Comparison of ENCODE assay signal across 22 cellular contexts in genomic region chr6:18703546-18703945, GRCh38.
"Had no signal": no experiment of that assay in that cellular context is flagged by ENCODE, and none has a peak within 500 bp of the region (broad histone marks: within the 10 kb centered on the region; RNA-seq: fewer than 3 reads in every experiment).

No MANE protein-coding gene starts in this region.

- DNase-seq: stimulated activated CD4-positive, alpha-beta T cell treated with anti-CD3 and anti-CD28 coated beads, Interleukin-2, amount 100 ng/mL, for 48 hours; stimulated activated CD4-positive, alpha-beta T cell treated with anti-CD3 and anti-CD28 coated beads, Interleukin-4, amount 100 ng/mL, for 1 hour; stimulated activated CD4-positive, alpha-beta T cell treated with anti-CD3 and anti-CD28 coated beads, Interleukin-4, amount 100 ng/mL, for 24 hours; stimulated activated CD4-positive, alpha-beta T cell treated with anti-CD3 and anti-CD28 coated beads, Interleukin-4, amount 100 ng/mL, for 4 hours; stimulated activated CD8-positive, alpha-beta memory T cell treated with anti-CD3 and anti-CD28 coated beads, Interleukin-4, amount 100 ng/mL, for 48 hours; stimulated activated naive B cell treated with anti-CD40 and anti-IgM and Interleukin-4, amounts not matched to agents 10 μg/mL and 1 μg/mL and 100 μg/mL, for 72 hours; stimulated activated naive CD4-positive, alpha-beta T cell; stimulated activated naive CD4-positive, alpha-beta T cell treated with Interleukin-2 at 50 U/mL for 16 hours; stimulated activated naive CD8-positive, alpha-beta T cell treated with anti-CD3 and anti-CD28 coated beads, Interleukin-15, amount 100 ng/mL, for 72 hours; stimulated activated naive CD8-positive, alpha-beta T cell treated with anti-CD3 and anti-CD28 coated beads, Interleukin-15, Interleukin-2, amounts not matched to agents 100 U/mL and 50 U/mL, for 24 hours; stomach; substantia nigra; testis; thyroid gland; tibial artery; transverse colon; trophoblast cell; upper lobe of left lung; upper lobe of right lung; uterus had no signal

- ATAC-seq: stimulated activated effector memory CD8-positive, alpha-beta T cell treated with anti-CD3 and anti-CD28 coated beads, Interleukin-12 subunit alpha, Interleukin-12 subunit beta, amount 100 ng/mL, for 72 hours; stimulated activated memory B cell treated with anti-CD40 and anti-IgM and Interleukin-4, amounts not matched to agents 10 μg/mL and 1 μg/mL and 100 μg/mL, for 72 hours; stimulated activated naive B cell treated with anti-CD40 and anti-IgM and Interleukin-4, amounts not matched to agents 10 μg/mL and 1 μg/mL and 100 μg/mL, for 72 hours; stimulated activated naive CD8-positive, alpha-beta T cell treated with anti-CD3 and anti-CD28 coated beads, Interleukin-15, amount 100 ng/mL, for 72 hours; stimulated activated naive CD8-positive, alpha-beta T cell treated with anti-CD3 and anti-CD28 coated beads, Interleukin-15, Interleukin-2, amounts not matched to agents 100 U/mL and 50 U/mL, for 24 hours; upper lobe of right lung had no signal
